11 cellular contexts compared by ENCODE assay signal in the genomic region with DNA sequence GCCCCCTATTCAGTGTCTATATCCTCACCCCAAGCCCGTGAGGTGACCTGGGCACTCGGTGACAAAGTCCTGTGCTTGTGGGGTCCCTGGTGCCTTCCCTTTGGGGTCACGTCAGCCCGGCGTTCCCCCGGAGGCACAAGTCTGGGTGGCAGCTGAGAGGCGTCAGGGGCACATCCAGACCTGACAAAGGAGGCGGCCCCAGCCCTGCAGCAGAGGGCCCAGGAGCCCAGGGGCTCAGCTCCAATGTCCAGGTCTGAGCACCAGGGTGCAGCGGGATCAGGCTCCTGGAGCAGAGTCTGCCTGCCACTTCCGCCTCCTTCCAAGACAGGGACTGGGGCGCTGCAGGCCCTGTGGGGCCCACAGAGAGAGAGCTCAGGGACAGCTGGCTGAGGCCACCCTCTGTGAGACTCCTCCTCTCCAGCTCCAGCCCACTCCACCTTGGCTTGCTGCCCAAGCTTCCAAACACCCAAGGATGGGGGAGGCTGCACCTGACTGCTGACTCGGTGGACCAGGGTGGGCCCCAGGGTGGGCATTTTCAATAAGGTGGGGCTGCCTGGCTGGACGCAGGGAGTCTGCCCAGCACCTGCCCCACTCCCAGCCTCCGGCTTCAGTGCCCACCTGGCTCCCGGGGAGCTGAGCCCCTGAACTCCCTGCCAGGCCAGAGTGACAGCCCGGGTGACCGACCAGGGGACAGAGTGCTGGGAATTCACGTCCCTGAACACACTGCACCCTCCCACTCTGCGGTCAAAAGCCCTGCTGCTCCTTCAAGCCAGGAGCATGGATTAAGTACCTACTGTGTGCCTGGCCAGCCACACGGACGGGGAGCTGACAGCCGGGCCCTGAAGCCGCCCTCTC. TPM values are rescaled to one million over a fixed set of nuclear protein-coding genes. Genes with fewer than 3 reads are reported as not detected.
DNase-seq lines count a peak whose midpoint lies in the region; ATAC-seq, FAIRE-seq and TF ChIP-seq lines count a peak whose summit lies in the region.
"Had no signal": no experiment of that assay in that cellular context is flagged by ENCODE, and none has a peak within 500 bp of the region (broad histone marks: within the 10 kb centered on the region; RNA-seq: fewer than 3 reads in every experiment).

No MANE protein-coding gene starts in this region.

- no peak overlapping the region for H2BK12ac ChIP-seq in trophoblast cell (ENCODE audit: low read length)

- intact Hi-C loops in K562 (cut with micrococcal nuclease) = no loop called here

- H3K4me1 ChIP-seq in BE2C (no peaks in the 10 kb centered on the region), K562 (replicated peaks in 1 of 2; ENCODE audit: control insufficient read depth in 2 of 2, insufficient read depth in 2 of 2, low read length in 2 of 2) (peaks cover 0 to 37% of the 10 kb centered on the region in 2 experiments; a peak in 3 of 5 replicates), trophoblast cell (ENCODE audit: control insufficient read depth in 1 of 2, insufficient read depth in 2 of 2, low read length in 2 of 2) (peaks cover 0 to 11% of the 10 kb centered on the region in 2 experiments)

- H2AK5ac ChIP-seq in trophoblast cell (ENCODE audit: low read length) = no peak overlapping the region

- POLR2A ChIA-PET in K562 (lab: Yijun Ruan, JAX) = interaction anchor here (0.6 to 1.0 kb wide), 2 partner anchors 12 to 16 kb away, joined by 3 read pairs; no protein-coding TSS in a partner anchor

- H3K14ac ChIP-seq in trophoblast cell (ENCODE audit: low read length) = no peak overlapping the region

- no peaks in the 10 kb centered on the region; the same call in 1 of the 2 replicates for H4K20me1 ChIP-seq in K562 (replicated peaks; ENCODE audit: control insufficient read depth, insufficient read depth, low read length)

- H3K27ac ChIP-seq in K562 (ENCODE audit: extremely low read depth, low read depth, low read length) (no peak overlapping the region), trophoblast cell (ENCODE audit: low read depth, low read length) (no peak overlapping the region)
- H3K27ac ChIP-seq: psoas muscle had no signal

- 2% methylated on average over 12 of the region's 23 CpGs for WGBS in K562 (ENCODE audit: insufficient coverage, low coverage, missing lambda C conversion rate)
- no CpG with 5 or more reads among the region's 23 CpGs for WGBS in trophoblast cell (ENCODE audit: extremely low coverage, insufficient coverage, insufficient read length)

- H3K9me3 Mint-ChIP-seq in nephron = peaks cover 3% of the 10 kb centered on the region

- CTCF ChIA-PET in K562 (lab: Yijun Ruan, JAX; ENCODE audit: low intra/inter-chr PET ratio) = no interaction called here

- H3K27ac Mint-ChIP-seq in nephron = peak overlapping the region in 1 of 3 experiments; percentile 66

- H3K9me1 ChIP-seq in K562 (ENCODE audit: control insufficient read depth, insufficient read depth, low read length) = no peaks in the 10 kb centered on the region

- DNase-seq in BE2C (peak; percentile 43), H7 (peak; percentile 89), K562 (ENCODE audit: extremely low read depth in 1 of 4, low spot score in 3 of 4) (peak; percentile 23 to 46 (median 36)), trophoblast cell (no peak), KG1 (lab: John Stamatoyannopoulos, UW) (no peak)
- DNase-seq: MG63; psoas muscle; stimulated activated CD8-positive, alpha-beta memory T cell treated with anti-CD3 and anti-CD28 coated beads, Interleukin-4, amount 100 ng/mL, for 48 hours had no signal

- no TSS peak for BruUV-seq in K562 (replicated peaks; lab: Mats Ljungman, UMichigan)

- H2AFZ ChIP-seq in K562 (ENCODE audit: low read depth, low read length) (no peak overlapping the region), trophoblast cell (ENCODE audit: insufficient read depth, low read length, poor library complexity) (no peak overlapping the region)

- no peaks in the 10 kb centered on the region for H3K36me3 Mint-ChIP-seq in nephron (ENCODE audit: low read depth)

- H3K9me3 ChIP-seq in BE2C = no peaks in the 10 kb centered on the region
- H3K9me3 ChIP-seq in K562 (replicated peaks; ENCODE audit: control insufficient read depth, insufficient read depth, low read depth, low read length) = no peaks in the 10 kb centered on the region; the same call in 1 of the 2 replicates
- peaks cover 5% of the 10 kb centered on the region for H3K9me3 ChIP-seq in trophoblast cell (ENCODE audit: insufficient read depth, low read depth, low read length)
- H3K9me3 ChIP-seq: MG63, psoas muscle had no signal

- no peak for TF ChIP-seq CTCF in BE2C (IDR thresholded peaks at IDR 0.05; ENCODE audit: low read depth, low read length)
- 0 out of 6 replicates have a peak, but pooled peaks of 1 of the 3 experiments have one; percentile 13 for TF ChIP-seq CTCF in K562 (IDR thresholded peaks at IDR 0.05 in 2 of 3, conservative IDR thresholded peaks at IDR 0.05 in 1 of 3; ENCODE audit: insufficient read depth in 2 of 3, low read depth in 1 of 3, low read length in 3 of 3)
- no peak for TF ChIP-seq CTCF in nephron (IDR thresholded peaks at IDR 0.05; ENCODE audit: unreplicated experiment in 3 of 3)

- H3K9ac ChIP-seq in K562 (ENCODE audit: insufficient read depth in 1 of 2, low read depth in 2 of 2, low read length in 2 of 2) = peak overlapping the region in 1 of 2 experiments; percentile 17; a peak in 1 of 4 replicates
- H3K9ac ChIP-seq in trophoblast cell (ENCODE audit: low read length) = no peak overlapping the region

- TF ChIP-seq EP300 in K562 (IDR thresholded peaks at IDR 0.05; ENCODE audit: low read length) = no peak

- H3K36me3 ChIP-seq in BE2C = no peaks in the 10 kb centered on the region
- H3K36me3 ChIP-seq in H7 (replicated peaks; ENCODE audit: control insufficient read depth, insufficient read depth, low read length) = peaks cover 2% of the 10 kb centered on the region
- no peaks in the 10 kb centered on the region for H3K36me3 ChIP-seq in K562 (ENCODE audit: control insufficient read depth, insufficient read depth, low read length)
- no peaks in the 10 kb centered on the region for H3K36me3 ChIP-seq in trophoblast cell (ENCODE audit: control insufficient read depth in 1 of 2, insufficient read depth in 2 of 2, low read length in 2 of 2)
- H3K36me3 ChIP-seq: MG63 had no signal

- H3K79me2 ChIP-seq in K562 (ENCODE audit: control insufficient read depth, insufficient read depth, low read length) (no peaks in the 10 kb centered on the region), trophoblast cell (ENCODE audit: control insufficient read depth, insufficient read depth, low read length, poor library complexity) (no peaks in the 10 kb centered on the region)

- H3K27me3 Mint-ChIP-seq in nephron (ENCODE audit: low read depth) = peaks cover 13% of the 10 kb centered on the region

- H2BK5ac ChIP-seq in trophoblast cell (ENCODE audit: low read depth, low read length, poor library complexity) = no peak overlapping the region

- H3K79me1 ChIP-seq in trophoblast cell (ENCODE audit: low read length) = no peaks in the 10 kb centered on the region

- H3K23ac ChIP-seq in trophoblast cell (ENCODE audit: low read length) = no peak overlapping the region

- no peak overlapping the region for H4K12ac ChIP-seq in trophoblast cell (ENCODE audit: low read depth, low read length)

- H2BK120ac ChIP-seq in trophoblast cell (ENCODE audit: insufficient read depth, low read length, poor library complexity) = no peak overlapping the region

- H3K4ac ChIP-seq in trophoblast cell (ENCODE audit: low read depth, low read length) = no peak overlapping the region

- no peak overlapping the region for H4K91ac ChIP-seq in trophoblast cell (ENCODE audit: low read depth, low read length)

- H3K4me3 Mint-ChIP-seq in nephron = peak overlapping the region; percentile 65 to 78 (median 67)

- H4K8ac ChIP-seq in trophoblast cell (ENCODE audit: low read depth, low read length) = no peak overlapping the region

- TF ChIP-seq RAD21 in K562 (CRISPR knock-in tag; conservative IDR thresholded peaks at IDR 0.05 in 1 of 2, IDR thresholded peaks at IDR 0.05 in 1 of 2) = no peak

- ATAC-seq in K562 (peak; percentile 57), HG03196 (IDR thresholded peaks at IDR 0.05; ENCODE audit: unreplicated experiment) (no peak), HG03045 (IDR thresholded peaks at IDR 0.05; ENCODE audit: unreplicated experiment) (no peak)

- H3K4me3 ChIP-seq in BE2C (ENCODE audit: low read depth, low read length) = no peak overlapping the region
- peak overlapping the region; percentile 25; the same call in 1 of the 2 replicates for H3K4me3 ChIP-seq in H7 (ENCODE audit: insufficient read depth, low read depth, low read length)
- H3K4me3 ChIP-seq in K562 = no peak overlapping the region
- no peak overlapping the region for H3K4me3 ChIP-seq in trophoblast cell (ENCODE audit: low read depth, low read length)

- TF ChIP-seq POLR2A in K562 (conservative IDR thresholded peaks at IDR 0.05) = no peak

- in situ Hi-C loops in K562 (cut with MboI) = no loop called here

- H3K27me3 ChIP-seq in BE2C = peaks cover 31% of the 10 kb centered on the region
- peaks cover 5% of the 10 kb centered on the region for H3K27me3 ChIP-seq in H7 (ENCODE audit: control insufficient read depth, insufficient read depth, low read length)
- H3K27me3 ChIP-seq in K562 (ENCODE audit: control insufficient read depth in 2 of 2, insufficient read depth in 2 of 2, low read length in 2 of 2) = peaks cover 0 to 32% of the 10 kb centered on the region in 2 experiments; a peak in 2 of 5 replicates
- peaks cover 2% of the 10 kb centered on the region for H3K27me3 ChIP-seq in trophoblast cell (ENCODE audit: insufficient read depth, low read length)
- H3K27me3 ChIP-seq: MG63 had no signal

- FAIRE-seq in K562 (lab: Jason Lieb, UNC) = no peak

- no peak overlapping the region for H3K18ac ChIP-seq in trophoblast cell (ENCODE audit: low read length)

- H3K4me2 ChIP-seq in K562 (ENCODE audit: insufficient read depth, low read length) (no peak overlapping the region), trophoblast cell (ENCODE audit: low read length) (no peak overlapping the region)

- H3K4me1 Mint-ChIP-seq in nephron = peaks cover 18% of the 10 kb centered on the region

RNA-seq across cellular contexts. Expression of gene KNDC1, which starts 1.0 kb away (rescaled TPM):
- polyA plus RNA-seq in BE2C (2012; ENCODE audit: insufficient read depth, insufficient read length, low read depth) = 3.9 TPM
- 13.7 and 16.7 TPM in 2 replicates for total RNA-seq in H7 (2014; rRNA removed; shearing (Covaris generic))
- total RNA-seq in K562 (2011; cell fraction: chromatin; rRNA removed; ENCODE audit: low replicate concordance) = 0.86 TPM in 1 of 2 replicates, not detected in the other
- 1.5 and 1.8 TPM in 2 replicates for total RNA-seq in K562 (2011; cell fraction: nucleolus; rRNA removed)
- total RNA-seq in K562 (2011; cell fraction: nucleoplasm; rRNA removed) = 2.1 TPM in 1 of 2 replicates, not detected in the other
- under 0.01 TPM in 1 of 2 replicates, not detected in the other for total RNA-seq in K562 (2014; rRNA removed)
- total RNA-seq in K562 (2014; rRNA removed; fragmentation: Illumina TruSeq; extraction: Trizol) = not detected in 2 replicates
- not detected in 2 replicates for total RNA-seq in K562 (2015; rRNA removed; fragmentation: Illumina TruSeq; extraction: Trizol)
- total RNA-seq in K562 (2021) = 0.11 TPM in 1 of 2 replicates, not detected in the other
- 0.20 and 0.26 TPM in 2 replicates for polyA plus RNA-seq in K562 (2011; rRNA removed)
- 0.04 and 0.18 TPM in 2 replicates for polyA plus RNA-seq in K562 (2011; cell fraction: cytosol; rRNA removed)
- polyA plus RNA-seq in K562 (2011; cell fraction: nucleus; rRNA removed) = 0.52 and 2.3 TPM in 2 replicates
- polyA plus RNA-seq in K562 (2012) = 0.07 and 1.1 TPM in 2 replicates
- not detected in 2 replicates for polyA plus RNA-seq in K562 (2014; fragmentation: Illumina TruSeq; extraction: Trizol)
- polyA plus RNA-seq in K562 (2014; fragmentation: Nextera tagmentation; extraction: Ambion mirVana) = not detected
- polyA plus RNA-seq in K562 (2014; rRNA removed) = 0.07 TPM in 1 of 2 replicates, not detected in the other
- not detected in 2 replicates for polyA minus RNA-seq in K562 (2011; rRNA and poly(A)+ RNA removed)
- polyA minus RNA-seq in K562 (2011; cell fraction: cytosol; rRNA and poly(A)+ RNA removed) = not detected in 2 replicates
- polyA minus RNA-seq in K562 (2011; cell fraction: nucleus; rRNA and poly(A)+ RNA removed) = 0.11 and 0.27 TPM in 2 replicates
- polyA plus RNA-seq in trophoblast cell (2013) = 0.71 and 0.75 TPM in 2 replicates

Comparison
In these comparisons a context has a peak if more than half of its experiments do, and no peak if none do; other contexts are left out.
1. DNase-seq: peak in BE2C (single experiment), H7 (single experiment) and K562 (4 of 4); none in trophoblast cell (0 of 2) and KG1 (single experiment).